ENCODE assay signal across 8 cellular contexts in the genomic region with DNA sequence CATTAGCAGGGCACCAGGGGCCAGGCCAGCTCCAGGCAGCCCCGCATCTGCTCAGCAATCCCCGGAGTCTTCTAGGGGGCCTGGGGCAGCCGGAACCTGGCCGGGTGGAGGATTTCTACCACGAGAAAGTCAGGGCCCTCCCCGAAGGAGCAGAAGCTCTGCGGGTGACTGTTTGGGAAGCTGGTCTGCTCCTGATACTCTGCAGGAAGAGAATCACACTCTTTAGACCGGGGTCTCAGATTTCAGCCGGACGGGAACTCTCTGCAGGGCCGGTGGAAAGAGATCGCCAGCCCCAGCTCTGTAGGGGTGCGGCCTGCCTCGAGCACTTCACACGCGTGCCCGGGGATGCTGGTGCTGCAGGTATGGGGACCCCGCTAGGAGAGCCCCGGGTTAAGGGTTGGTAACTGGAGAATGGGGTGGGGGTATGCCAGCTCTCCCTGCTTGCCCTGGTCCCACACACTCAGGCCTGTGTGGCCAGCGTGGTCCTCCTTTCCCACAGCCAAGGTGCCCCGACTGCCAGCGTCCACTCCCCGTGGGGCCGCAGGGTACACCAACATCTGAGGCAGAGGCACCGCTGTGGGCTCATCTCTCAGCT. TPM values are rescaled to one million over a fixed set of nuclear protein-coding genes. Genes with fewer than 3 reads are reported as not detected.
A peak's percentile ranks its signal among the peaks of the same experiment; 100 is the strongest.
DNase-seq lines count a peak whose midpoint lies in the region; ATAC-seq and TF ChIP-seq lines count a peak whose summit lies in the region.
"Had no signal": no experiment of that assay in that cellular context is flagged by ENCODE, and none has a peak within 500 bp of the region (broad histone marks: within the 10 kb centered on the region; RNA-seq: fewer than 3 reads in every experiment).

No MANE protein-coding gene starts in this region.

- H3K27me3 ChIP-seq in HUES6 (ENCODE audit: control insufficient read depth, insufficient read depth, low read length) (no peaks in the 10 kb centered on the region), iPS-18a (ENCODE audit: control insufficient read depth, insufficient read depth, low read length) (no peaks in the 10 kb centered on the region), gastrocnemius medialis (no peaks in the 10 kb centered on the region), PC-3 (ENCODE audit: low read length) (no peaks in the 10 kb centered on the region)

- no peak for TF ChIP-seq CTCF in WTC11 (IDR thresholded peaks at IDR 0.05)
- no peak for TF ChIP-seq CTCF in gastrocnemius medialis (IDR thresholded peaks at IDR 0.05 in 4 of 5, conservative IDR thresholded peaks at IDR 0.05 in 1 of 5)
- no peak for TF ChIP-seq CTCF in PC-3 (conservative IDR thresholded peaks at IDR 0.05; ENCODE audit: low read depth, low read length)

- no peaks in the 10 kb centered on the region; the same call in 1 of the 2 replicates for H3K9me3 Mint-ChIP-seq in WTC11

- H3K27ac Mint-ChIP-seq in WTC11 = peak overlapping the region; percentile 80

- H3K9ac ChIP-seq in HUES6 (ENCODE audit: low read length) = peak overlapping the region; percentile 36
- peak overlapping the region; percentile 12 for H3K9ac ChIP-seq in iPS-18a (ENCODE audit: low read length)
- no peak overlapping the region for H3K9ac ChIP-seq in PC-3 (ENCODE audit: low read length)

- H3K4me3 ChIP-seq in HUES6 (ENCODE audit: low read depth, low read length) (peak overlapping the region; percentile 40), iPS-18a (ENCODE audit: low read length) (peak overlapping the region; percentile 13), gastrocnemius medialis (peak overlapping the region in 2 of 4 donors; percentile 26 to 35), PC-3 (ENCODE audit: low read length) (no peak overlapping the region)

- in situ Hi-C loops in gastrocnemius medialis (cut with MboI; ENCODE audit: low sequenced_read_pairs in 4 of 4) = no loop called here

- no peak overlapping the region for H3K4me2 ChIP-seq in PC-3 (ENCODE audit: low read length)

- H3K4me1 ChIP-seq in HUES6 (ENCODE audit: control insufficient read depth, insufficient read depth, low read length) = peaks cover 66% of the 10 kb centered on the region
- H3K4me1 ChIP-seq in iPS-18a (ENCODE audit: control insufficient read depth, low read depth, low read length) = peaks cover 40% of the 10 kb centered on the region
- peaks cover 33 to 64% of the 10 kb centered on the region in 2 donors for H3K4me1 ChIP-seq in gastrocnemius medialis
- peaks cover 17% of the 10 kb centered on the region for H3K4me1 ChIP-seq in PC-3 (ENCODE audit: insufficient read depth, low read length)

- DNase-seq in WTC11 (ENCODE audit: low spot score) (peak; percentile 41), gastrocnemius medialis (peak; percentile 13 to 26), NCI-H187 treated with DMSO at 0.1 percent for 48 hours (lab: John Stamatoyannopoulos, UW) (no peak), PC-3 (no peak)
- DNase-seq: NCI-H1105 had no signal

- H3K36me3 ChIP-seq in HUES6 (ENCODE audit: control insufficient read depth, insufficient read depth, low read length) (no peaks in the 10 kb centered on the region), iPS-18a (ENCODE audit: control insufficient read depth, low read depth, low read length) (no peaks in the 10 kb centered on the region), gastrocnemius medialis (no peaks in the 10 kb centered on the region), PC-3 (ENCODE audit: low read depth, low read length) (no peaks in the 10 kb centered on the region)

- peak overlapping the region; percentile 19; the same call in 1 of the 2 replicates for H3K27ac ChIP-seq in HUES6 (ENCODE audit: low read depth, low read length)
- H3K27ac ChIP-seq in iPS-18a (ENCODE audit: low read length) = no peak overlapping the region
- H3K27ac ChIP-seq in gastrocnemius medialis = peak overlapping the region; percentile 77 to 88 (median 84)
- no peak overlapping the region for H3K27ac ChIP-seq in PC-3 (ENCODE audit: low read length)

- no TSS peak for BruUV-seq in PC-3 (replicated peaks; lab: Mats Ljungman, UMichigan)

- H2AFZ ChIP-seq in PC-3 (ENCODE audit: low read length) = no peak overlapping the region

- no peaks in the 10 kb centered on the region for H3F3A ChIP-seq in PC-3 (ENCODE audit: low read length, unreplicated experiment)

- no peak for TF ChIP-seq POLR2A in gastrocnemius medialis (IDR thresholded peaks at IDR 0.05)

- no peaks in the 10 kb centered on the region for H3K27me3 Mint-ChIP-seq in WTC11 (ENCODE audit: low read depth)

- POLR2A ChIA-PET in WTC11 (lab: Charles Lee) (no interaction called here), PC-3 (lab: Charles Lee; ENCODE audit: unreplicated experiment) (interaction anchor here (0.5 kb wide), 1 partner anchor 515 kb away, joined by 4 read pairs; no protein-coding TSS in a partner anchor)

- H3K9me3 ChIP-seq in HUES6 (ENCODE audit: control insufficient read depth, insufficient read depth, low read depth, low read length) (no peaks in the 10 kb centered on the region), iPS-18a (ENCODE audit: control insufficient read depth, low read depth, low read length) (no peaks in the 10 kb centered on the region), gastrocnemius medialis (no peaks in the 10 kb centered on the region), PC-3 (ENCODE audit: low read length) (no peaks in the 10 kb centered on the region)

- H3K79me2 ChIP-seq in PC-3 (ENCODE audit: low read length) = peaks cover 20% of the 10 kb centered on the region

- H3K9me2 ChIP-seq in PC-3 (replicated peaks; ENCODE audit: low read length) = no peaks in the 10 kb centered on the region

- peaks cover 52% of the 10 kb centered on the region for H3K4me1 Mint-ChIP-seq in WTC11

- no peaks in the 10 kb centered on the region; the same call in 1 of the 2 replicates for H3K36me3 Mint-ChIP-seq in WTC11

- no peaks in the 10 kb centered on the region for H4K20me1 ChIP-seq in PC-3 (ENCODE audit: low read length)

- CTCF ChIA-PET in WTC11 (lab: Charles Lee) (interaction anchor here (0.7 to 2.1 kb wide), 17 partner anchors 9 to 117 kb away, joined by 3 to 12 read pairs (median 4); partner anchors contain the start of gene RASA3), PC-3 (lab: Charles Lee) (no interaction called here)

- ATAC-seq in WTC11 (peak; percentile 70), gastrocnemius medialis (peak; percentile 29 to 36), PC-3 (no peak), HG03135 (IDR thresholded peaks at IDR 0.05; ENCODE audit: unreplicated experiment) (no peak)

- intact Hi-C loops in gastrocnemius medialis (cut with DNase I; ENCODE audit: low total_unique reads) = no loop called here
- intact Hi-C loops in PC-3 (cut with micrococcal nuclease) = no loop called here

- peak overlapping the region; percentile 30 for H3K4me3 Mint-ChIP-seq in WTC11

TF ChIP-seq in WTC11, 78 proteins besides CTCF, POLR2A, EP300 and RAD21:
- TF ChIP-seq, protein P1, sequence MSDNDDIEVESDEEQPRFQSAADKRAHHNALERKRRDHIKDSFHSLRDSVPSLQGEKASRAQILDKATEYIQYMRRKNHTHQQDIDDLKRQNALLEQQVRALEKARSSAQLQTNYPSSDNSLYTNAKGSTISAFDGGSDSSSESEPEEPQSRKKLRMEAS (CRISPR knock-in tag; IDR thresholded peaks at IDR 0.05) = peak; percentile 27; the same call in 1 of the 2 replicates
- TF ChIP-seq HMGXB4 (CRISPR knock-in tag; IDR thresholded peaks at IDR 0.05) = no peak

RNA-seq across cellular contexts. Expression of gene RASA3, which starts 20.1 kb away (rescaled TPM):
- 16.5 to 22.3 TPM (median 16.9 TPM) in 3 replicates for total RNA-seq in WTC11 (2021)
- 10 to 100 TPM in 2 of 4 donors, 1 to 10 TPM in 2; 3.4 to 22.2 (median 10.8) TPM for total RNA-seq in gastrocnemius medialis
- 9.1 and 9.4 TPM in 2 replicates for total RNA-seq in PC-3 (2014; rRNA removed)

Comparison
In these comparisons a context has a peak if more than half of its experiments do, and no peak if none do; other contexts are left out.
1. H3K27ac ChIP-seq: peak in HUES6 (single experiment) and gastrocnemius medialis (4 of 4); none in iPS-18a (single experiment) and PC-3 (single experiment).
2. ATAC-seq: peak in WTC11 (single experiment) and gastrocnemius medialis (2 of 2); none in PC-3 (single experiment) and HG03135 (single experiment).
3. DNase-seq: peak in WTC11 (single experiment) and gastrocnemius medialis (2 of 2); none in NCI-H187 treated with DMSO at 0.1 percent for 48 hours (single experiment) and PC-3 (single experiment).